ENCODE assay signal across 1 cellular context in the genomic region with DNA sequence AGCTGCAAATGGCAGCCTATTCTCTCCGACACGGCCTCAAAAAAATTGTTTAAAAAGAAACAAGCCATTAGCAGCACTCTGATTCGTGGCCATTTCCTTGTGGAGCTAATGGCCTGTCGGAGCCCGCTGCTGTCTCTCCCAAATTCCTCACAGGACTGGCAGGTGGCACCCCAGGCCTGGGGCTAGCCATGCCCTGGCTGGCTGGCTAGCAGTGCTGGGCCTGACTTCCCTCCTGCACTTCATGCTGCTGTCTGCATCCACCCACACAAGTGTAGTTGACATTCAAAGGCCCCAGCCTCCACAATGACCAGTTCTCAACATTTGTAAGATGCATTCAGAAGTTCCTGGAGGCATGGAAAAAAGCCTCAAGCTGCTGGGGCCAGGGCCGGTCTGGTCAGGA.
TF ChIP-seq lines count a peak whose summit lies in the region.

No MANE protein-coding gene starts in this region.

TF ChIP-seq in H1, 55 proteins besides CTCF, POLR2A, EP300 and RAD21:
- TF ChIP-seq TEAD4 (IDR thresholded peaks at IDR 0.05; ENCODE audit: low read depth, low read length) (no peak), CREB1 (IDR thresholded peaks at IDR 0.05) (no peak), EZH2 (IDR thresholded peaks at IDR 0.05; ENCODE audit: low read depth, low read length, severe bottlenecking) (no peak), RBBP5 (IDR thresholded peaks at IDR 0.05; ENCODE audit: borderline replicate concordance, low read depth, low read length) (no peak), CHD1 (IDR thresholded peaks at IDR 0.05; ENCODE audit: low read depth, low read length) (no peak), RNF2 (IDR thresholded peaks at IDR 0.05; ENCODE audit: borderline replicate concordance, low read depth, low read length, missing control alignments, poor library complexity, severe bottlenecking) (no peak), KDM1A (IDR thresholded peaks at IDR 0.05; ENCODE audit: borderline replicate concordance, low read length) (no peak), TAF1 (IDR thresholded peaks at IDR 0.05; ENCODE audit: low read depth, low read length) (no peak), POU5F1 (IDR thresholded peaks at IDR 0.05; ENCODE audit: low read depth, low read length) (no peak), RFX5 (IDR thresholded peaks at IDR 0.05; ENCODE audit: borderline replicate concordance, low read depth, low read length) (no peak), ZNF274 (IDR thresholded peaks at IDR 0.05; ENCODE audit: borderline replicate concordance, extremely low read depth, low read length) (no peak)
